ENCODE assay signal across 16 cellular contexts in genomic region chr2:86301711-86302202, GRCh38. TPM values are rescaled to one million over a fixed set of nuclear protein-coding genes. Genes with fewer than 3 reads are reported as not detected.
A peak's percentile ranks its signal among the peaks of the same experiment; 100 is the strongest.
DNase-seq lines count a peak whose midpoint lies in the region; ATAC-seq, FAIRE-seq and TF ChIP-seq lines count a peak whose summit lies in the region.
"Had no signal": no experiment of that assay in that cellular context is flagged by ENCODE, and none has a peak within 500 bp of the region (broad histone marks: within the 10 kb centered on the region; RNA-seq: fewer than 3 reads in every experiment).

No MANE protein-coding gene starts in this region.

- H3K9me3 Mint-ChIP-seq in nephron, result no peaks in the 10 kb centered on the region

- WGBS in A549 (ENCODE audit: missing lambda C conversion rate), result 50% methylated on average over 3 of the region's 3 CpGs

- H3K27ac ChIP-seq in A549 (no peak overlapping the region), dorsolateral prefrontal cortex (peak overlapping the region in 40 of 59 donors; percentile 2 to 71 (median 48))
- H3K27ac ChIP-seq: pancreas, thoracic aorta had no signal

- no peaks in the 10 kb centered on the region for H3K4me1 ChIP-seq in A549
- H3K4me1 ChIP-seq: pancreas had no signal

- CTCF ChIA-PET in A549 (lab: Yijun Ruan, JAX), result interaction anchor here (1.5 to 2.0 kb wide), 2 partner anchors 10 to 56 kb away, joined by 3 to 5 read pairs; no protein-coding TSS in a partner anchor

- H3K4me3 ChIP-seq in A549 (no peak overlapping the region), dorsolateral prefrontal cortex (no peak overlapping the region)
- H3K4me3 ChIP-seq: pancreas, thoracic aorta had no signal

- POLR2A ChIA-PET in A549 (lab: Yijun Ruan, JAX), result no interaction called here

- peaks cover 9% of the 10 kb centered on the region for H3K27me3 Mint-ChIP-seq in nephron (ENCODE audit: low read depth)

- intact Hi-C loops in dorsolateral prefrontal cortex (cut with DNase I), result loop anchor here in 1 of 2 donors (5.0 kb wide), 1 partner anchor 66 kb away; no protein-coding TSS in a partner anchor

- TF ChIP-seq POLR2A in A549 (IDR thresholded peaks at IDR 0.05; ENCODE audit: low read length), result no peak

- H3K4me1 Mint-ChIP-seq in nephron, result peaks cover 74% of the 10 kb centered on the region

- TF ChIP-seq EP300 in A549 (IDR thresholded peaks at IDR 0.05), result no peak

- DNase-seq in A549 (ENCODE audit: low read depth in 1 of 2, low spot score in 1 of 2) (no peak), M059J (ENCODE audit: low read depth) (peak; percentile 78), dorsolateral prefrontal cortex (no peak), NCI-H1048 (lab: John Stamatoyannopoulos, UW) (no peak), KBM-7 (no peak), HTR-8/SVneo (ENCODE audit: insufficient read length, low spot score) (no peak)
- DNase-seq: activated CD4-positive, alpha-beta T cell treated with anti-CD3 and anti-CD28 coated beads, Interleukin-2, amount 50 U/mL, for 1 hour; AML-193; cortex of kidney; NCI-H510A; pancreas had no signal

- no peak for FAIRE-seq in A549 (lab: Jason Lieb, UNC)
- no peak for FAIRE-seq in HTR-8/SVneo (lab: Jason Lieb, UNC)
- FAIRE-seq: GM12891, pancreas had no signal

- ATAC-seq in A549 (no peak), GM19463 (IDR thresholded peaks at IDR 0.05; ENCODE audit: unreplicated experiment) (no peak)

- H3K9me3 ChIP-seq in A549, result no peaks in the 10 kb centered on the region
- H3K9me3 ChIP-seq: pancreas, thoracic aorta had no signal

- TF ChIP-seq CTCF in A549 (IDR thresholded peaks at IDR 0.05) (no peak), dorsolateral prefrontal cortex (IDR thresholded peaks at IDR 0.05 in 54 of 56, conservative IDR thresholded peaks at IDR 0.05 in 2 of 56; ENCODE audit: low read depth in 1 of 56, partially characterized antibody in 56 of 56) (no peak), nephron (IDR thresholded peaks at IDR 0.05; ENCODE audit: unreplicated experiment in 3 of 3) (no peak)

- H3K4me3 Mint-ChIP-seq in nephron, result peak overlapping the region in 2 of 3 experiments; percentile 26 to 36

- H3K27me3 ChIP-seq in dorsolateral prefrontal cortex, result no peaks in the 10 kb centered on the region
- H3K27me3 ChIP-seq: pancreas had no signal

- in situ Hi-C loops in KBM-7 (cut with MboI; ENCODE audit: low pct_unique_long_range_greater_than_20kb, low sequenced_read_pairs), result no loop called here

- H3K36me3 Mint-ChIP-seq in nephron (ENCODE audit: low read depth), result no peaks in the 10 kb centered on the region

- peak overlapping the region; percentile 50 to 80 (median 67) for H3K27ac Mint-ChIP-seq in nephron

- no peak for TF ChIP-seq RAD21 in A549 (conservative IDR thresholded peaks at IDR 0.05 in 1 of 2, IDR thresholded peaks at IDR 0.05 in 1 of 2)

- no peak overlapping the region for H3K4me2 ChIP-seq in A549

TF ChIP-seq in A549, 52 proteins besides CTCF, POLR2A, EP300 and RAD21:
- TF ChIP-seq CHD4 (IDR thresholded peaks at IDR 0.05; ENCODE audit: borderline replicate concordance) (no peak), GATA3 (IDR thresholded peaks at IDR 0.05; ENCODE audit: borderline replicate concordance) (no peak), MAFK (IDR thresholded peaks at IDR 0.05; ENCODE audit: partially characterized antibody) (peak; percentile 97), JUNB (IDR thresholded peaks at IDR 0.05) (no peak), RARB (CRISPR knock-in tag; IDR thresholded peaks at IDR 0.05) (no peak)

RNA-seq across cellular contexts. Expression of gene REEP1, which starts 35.7 kb away (rescaled TPM):
- 0.30 and 0.37 TPM in 2 replicates for polyA plus RNA-seq in A549 (2011; rRNA removed)
- polyA plus RNA-seq in A549 (2012; cell fraction: cytosol; rRNA removed), result 0.26 and 0.49 TPM in 2 replicates
- polyA plus RNA-seq in A549 (2012; cell fraction: nucleus; rRNA removed), result 0.10 and 0.37 TPM in 2 replicates
- polyA plus RNA-seq in A549 (2017; fragmentation: RNase III; extraction: RNeasy Plus Mini Kit Qiagen cat#74134 plus additional on column Dnase treatment), result 0.36 to 0.52 TPM (median 0.45 TPM) in 3 replicates
- 0.29 TPM in 1 of 2 replicates, not detected in the other for polyA minus RNA-seq in A549 (2011; rRNA and poly(A)+ RNA removed)
- total RNA-seq in M059J (2014; rRNA removed; shearing (Covaris generic)), result 2.5 and 3.4 TPM in 2 replicates
- 10 to 100 TPM; 24.2 to 90.3 (median 63.8) TPM for total RNA-seq in dorsolateral prefrontal cortex
- total RNA-seq: fibroblast of lung had no signal

Comparison
In these comparisons a context has a peak if more than half of its experiments do, and no peak if none do; other contexts are left out.
1. H3K27ac ChIP-seq: peak in dorsolateral prefrontal cortex (40 of 59); none in A549 (0 of 2).